ENCODE assay signal across 17 cellular contexts in the genomic region with DNA sequence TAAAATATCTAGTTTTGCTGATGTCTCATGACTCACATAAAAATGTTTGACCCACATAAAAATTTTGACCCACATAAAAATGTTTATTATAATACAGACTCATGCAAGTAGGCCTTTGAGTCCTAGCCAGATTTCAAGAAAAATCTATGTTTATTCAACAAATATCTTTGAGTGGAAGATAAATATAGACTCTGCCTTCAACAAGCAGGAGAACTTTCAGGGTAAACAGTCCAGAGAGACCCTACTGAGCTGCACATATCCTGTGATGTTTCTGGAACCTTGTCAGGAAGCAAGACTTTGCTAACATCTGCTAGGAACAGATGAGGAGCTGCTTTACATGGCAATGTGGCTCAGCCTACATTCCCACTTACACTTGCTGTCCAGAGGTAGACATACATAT.
"Had no signal": no experiment of that assay in that cellular context is flagged by ENCODE, and none has a peak within 500 bp of the region (broad histone marks: within the 10 kb centered on the region; RNA-seq: fewer than 3 reads in every experiment).

No MANE protein-coding gene starts in this region.

- H3K9me3 ChIP-seq: colonic mucosa, left ventricle myocardium inferior, ovary, thoracic aorta, vagina had no signal

- H3K36me3 ChIP-seq: colonic mucosa, left ventricle myocardium inferior, ovary, thoracic aorta, vagina had no signal

- H3K4me3 ChIP-seq: colonic mucosa, left ventricle myocardium inferior, ovary, thoracic aorta, vagina had no signal

- H3K27ac Mint-ChIP-seq: activated CD4-positive, alpha-beta memory T cell treated with anti-CD3 and anti-CD28 coated beads for 36 hours; activated naive CD4-positive, alpha-beta T cell treated with anti-CD3 and anti-CD28 coated beads, Interleukin-2, amount 50 U/mL, for 72 hours; stimulated activated naive CD8-positive, alpha-beta T cell treated with anti-CD3 and anti-CD28 coated beads, Interleukin-15, amount 100 ng/mL, for 72 hours had no signal

- H3K4me1 ChIP-seq: colonic mucosa, left ventricle myocardium inferior, vagina had no signal

- H3K4me1 Mint-ChIP-seq: stimulated activated naive CD8-positive, alpha-beta T cell treated with anti-CD3 and anti-CD28 coated beads, Interleukin-15, amount 100 ng/mL, for 72 hours had no signal

- DNase-seq: activated CD4-positive, alpha-beta memory T cell treated with anti-CD3 and anti-CD28 coated beads for 36 hours; activated effector memory CD4-positive, alpha-beta T cell treated with anti-CD3 and anti-CD28 coated beads, Interleukin-2, amount 50 U/mL, for 16 hours; activated T-cell treated with anti-CD3 and anti-CD28 coated beads, Interleukin-2, amount 50 U/mL, for 4 hours; amniotic stem cell; colonic mucosa; effector CD4-positive, alpha-beta T cell; left ventricle myocardium inferior; ovary; stimulated activated CD4-positive, alpha-beta T cell treated with anti-CD3 and anti-CD28 coated beads, Interleukin-4, amount 100 ng/mL, for 4 hours; stimulated activated naive CD8-positive, alpha-beta T cell treated with anti-CD3 and anti-CD28 coated beads, Interleukin-15, amount 100 ng/mL, for 72 hours; T-helper 1 cell had no signal

- H3K27me3 Mint-ChIP-seq: activated CD4-positive, alpha-beta memory T cell treated with anti-CD3 and anti-CD28 coated beads for 36 hours; stimulated activated naive CD8-positive, alpha-beta T cell treated with anti-CD3 and anti-CD28 coated beads, Interleukin-15, amount 100 ng/mL, for 72 hours had no signal

- H3K27ac ChIP-seq: colonic mucosa, epithelial cell of prostate, left ventricle myocardium inferior, ovary, thoracic aorta, vagina, VCaP had no signal

- H3K36me3 Mint-ChIP-seq: activated CD4-positive, alpha-beta memory T cell treated with anti-CD3 and anti-CD28 coated beads for 36 hours; activated naive CD4-positive, alpha-beta T cell treated with anti-CD3 and anti-CD28 coated beads, Interleukin-2, amount 50 U/mL, for 72 hours had no signal

- H3K27me3 ChIP-seq: colonic mucosa, ovary, vagina had no signal

- H3K4me3 Mint-ChIP-seq: activated CD4-positive, alpha-beta memory T cell treated with anti-CD3 and anti-CD28 coated beads for 36 hours; activated T-cell treated with anti-CD3 and anti-CD28 coated beads, Interleukin-2, amount 50 U/mL, for 4 hours; neural crest cell; stimulated activated naive CD8-positive, alpha-beta T cell treated with anti-CD3 and anti-CD28 coated beads, Interleukin-15, amount 100 ng/mL, for 72 hours had no signal
